ENCODE assay signal across 15 cellular contexts in the genomic region with DNA sequence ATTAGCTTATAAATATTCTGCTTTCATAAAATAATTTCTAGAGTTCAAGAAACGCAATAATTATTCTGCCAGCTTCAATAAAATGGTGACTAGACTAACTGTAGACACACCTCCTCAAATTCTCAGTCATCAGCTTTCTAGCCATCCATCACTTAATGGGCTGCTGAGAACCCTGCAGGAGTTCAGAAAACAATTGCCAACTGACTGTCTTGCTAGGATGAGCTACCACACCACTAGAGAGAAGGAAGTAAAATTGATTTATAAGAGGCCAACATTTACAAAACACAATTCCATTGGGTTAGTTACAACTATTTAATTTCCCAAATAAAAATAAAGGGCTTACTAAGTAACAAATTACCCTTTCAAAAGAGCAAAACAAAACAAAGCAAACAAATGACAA.
A peak's percentile ranks its signal among the peaks of the same experiment; 100 is the strongest.
DNase-seq lines count a peak whose midpoint lies in the region; ATAC-seq, FAIRE-seq and TF ChIP-seq lines count a peak whose summit lies in the region.
"Had no signal": no experiment of that assay in that cellular context is flagged by ENCODE, and none has a peak within 500 bp of the region (broad histone marks: within the 10 kb centered on the region; RNA-seq: fewer than 3 reads in every experiment).

No MANE protein-coding gene starts in this region.

- no peaks in the 10 kb centered on the region for H3K4me1 Mint-ChIP-seq in activated CD8-positive, alpha-beta T cell treated with anti-CD3 and anti-CD28 coated beads, Interleukin-2, amount 10 ng/mL, durations not matched to agents 7 days and 5 days (ENCODE audit: low read depth)
- H3K4me1 Mint-ChIP-seq in activated naive CD8-positive, alpha-beta T cell treated with anti-CD3 and anti-CD28 coated beads for 36 hours = no peaks in the 10 kb centered on the region

- no peak overlapping the region for H4K8ac ChIP-seq in mesenchymal stem cell (ENCODE audit: low read length)

- H2AK5ac ChIP-seq in mesenchymal stem cell (ENCODE audit: low read length, severe bottlenecking) = no peak overlapping the region

- no peak overlapping the region for H3K18ac ChIP-seq in mesenchymal stem cell (ENCODE audit: low read depth in 1 of 2, low read length in 2 of 2)

- H3K36me3 Mint-ChIP-seq in activated CD8-positive, alpha-beta T cell treated with anti-CD3 and anti-CD28 coated beads, Interleukin-2, amount 10 ng/mL, durations not matched to agents 7 days and 5 days (ENCODE audit: low read depth) = no peaks in the 10 kb centered on the region
- H3K36me3 Mint-ChIP-seq in activated naive CD8-positive, alpha-beta T cell treated with anti-CD3 and anti-CD28 coated beads for 36 hours = no peaks in the 10 kb centered on the region

- no peak overlapping the region for H2BK5ac ChIP-seq in mesenchymal stem cell (ENCODE audit: low read depth, low read length, poor library complexity, severe bottlenecking)

- no peak overlapping the region for H2AFZ ChIP-seq in mesenchymal stem cell (ENCODE audit: low read depth, low read length)

- H3K27me3 ChIP-seq in AG04450 (ENCODE audit: control insufficient read depth, insufficient read depth, low read length) (no peaks in the 10 kb centered on the region), bronchial epithelial cell (ENCODE audit: control insufficient read depth, insufficient read depth, low read length) (no peaks in the 10 kb centered on the region), mesenchymal stem cell (ENCODE audit: control insufficient read depth in 1 of 2, insufficient read depth in 1 of 2, low read length in 2 of 2) (no peaks in the 10 kb centered on the region)

- peak overlapping the region; percentile 88 for H3K9ac ChIP-seq in mesenchymal stem cell (ENCODE audit: low read length)

- H3K23ac ChIP-seq in mesenchymal stem cell (ENCODE audit: low read length in 2 of 2) = no peak overlapping the region

- H3K27me3 Mint-ChIP-seq in activated CD8-positive, alpha-beta T cell treated with anti-CD3 and anti-CD28 coated beads, Interleukin-2, amount 10 ng/mL, durations not matched to agents 7 days and 5 days (ENCODE audit: low read depth) = no peaks in the 10 kb centered on the region
- H3K27me3 Mint-ChIP-seq in activated naive CD8-positive, alpha-beta T cell treated with anti-CD3 and anti-CD28 coated beads for 36 hours = no peaks in the 10 kb centered on the region

- CTCF ChIA-PET in AG04450 (lab: Charles Lee) = no interaction called here
- CTCF ChIA-PET in activated CD8-positive, alpha-beta T cell treated with anti-CD3 and anti-CD28 coated beads, Interleukin-2, amount 10 ng/mL, durations not matched to agents 7 days and 5 days (lab: Charles Lee) = no interaction called here

- DNase-seq in AG04450 (ENCODE audit: low read depth, low spot score) (no peak), HT1080 (ENCODE audit: low read depth) (peak; percentile 6), bronchial epithelial cell (ENCODE audit: low read depth) (peak; percentile 0), mesenchymal stem cell (peak; percentile 33), OCI-M2 (lab: John Stamatoyannopoulos, UW; ENCODE audit: unreplicated experiment) (no peak), HT-29 (ENCODE audit: low spot score) (no peak)
- no peak for DNase-seq in activated CD8-positive, alpha-beta T cell treated with anti-CD3 and anti-CD28 coated beads, Interleukin-2, amount 10 ng/mL, durations not matched to agents 7 days and 5 days
- no peak for DNase-seq in activated naive CD8-positive, alpha-beta T cell treated with anti-CD3 and anti-CD28 coated beads for 36 hours
- DNase-seq: aorta; dorsolateral prefrontal cortex; H9; NCI-H2029; NCI-H748 treated with DMSO at 0.1 percent for 48 hours; stimulated activated naive CD4-positive, alpha-beta T cell; T1000 had no signal

- H3K9me3 Mint-ChIP-seq in activated CD8-positive, alpha-beta T cell treated with anti-CD3 and anti-CD28 coated beads, Interleukin-2, amount 10 ng/mL, durations not matched to agents 7 days and 5 days (ENCODE audit: insufficient read depth) = peaks cover 3% of the 10 kb centered on the region
- peaks cover 11% of the 10 kb centered on the region for H3K9me3 Mint-ChIP-seq in activated naive CD8-positive, alpha-beta T cell treated with anti-CD3 and anti-CD28 coated beads for 36 hours

- H2BK12ac ChIP-seq in mesenchymal stem cell (ENCODE audit: low read length in 2 of 2) = no peak overlapping the region

- FAIRE-seq in bronchial epithelial cell (lab: Jason Lieb, UNC) = no peak

- H3K4me3 ChIP-seq in AG04450 (ENCODE audit: low read depth, low read length) = no peak overlapping the region
- no peak overlapping the region for H3K4me3 ChIP-seq in bronchial epithelial cell (ENCODE audit: low read depth, low read length)
- H3K4me3 ChIP-seq in mesenchymal stem cell (ENCODE audit: insufficient read depth in 1 of 2, low read depth in 1 of 2, low read length in 2 of 2) = no peak overlapping the region
- H3K4me3 ChIP-seq: dorsolateral prefrontal cortex had no signal

- no peak overlapping the region for H2BK120ac ChIP-seq in mesenchymal stem cell (ENCODE audit: low read depth, low read length)

- H3K27ac ChIP-seq in AG04450 (ENCODE audit: low read depth, low read length) (peak overlapping the region; percentile 76), mesenchymal stem cell (ENCODE audit: low read length, poor library complexity, severe bottlenecking) (peak overlapping the region; percentile 62)
- H3K27ac ChIP-seq: dorsolateral prefrontal cortex had no signal

- H3K79me1 ChIP-seq in mesenchymal stem cell (replicated peaks; ENCODE audit: low read length, poor library complexity, severe bottlenecking) = no peaks in the 10 kb centered on the region

- no peak overlapping the region for H3K4me3 Mint-ChIP-seq in activated CD8-positive, alpha-beta T cell treated with anti-CD3 and anti-CD28 coated beads, Interleukin-2, amount 10 ng/mL, durations not matched to agents 7 days and 5 days
- no peak overlapping the region for H3K4me3 Mint-ChIP-seq in activated naive CD8-positive, alpha-beta T cell treated with anti-CD3 and anti-CD28 coated beads for 36 hours
- H3K4me3 Mint-ChIP-seq: H9 had no signal

- H3K4me1 ChIP-seq in mesenchymal stem cell (ENCODE audit: control insufficient read depth, insufficient read depth, low read depth, low read length) = no peaks in the 10 kb centered on the region

- 97% methylated on average over 1 of the region's 1 CpG for WGBS in mesenchymal stem cell

- H3K4me2 ChIP-seq in mesenchymal stem cell (ENCODE audit: low read length, poor library complexity, severe bottlenecking) = no peak overlapping the region

- H3K36me3 ChIP-seq in bronchial epithelial cell (ENCODE audit: control insufficient read depth, insufficient read depth, low read length) (no peaks in the 10 kb centered on the region), mesenchymal stem cell (ENCODE audit: control insufficient read depth in 1 of 2, insufficient read depth in 2 of 2, low read depth in 1 of 2, low read length in 2 of 2) (no peaks in the 10 kb centered on the region)

- no peak overlapping the region for H4K91ac ChIP-seq in mesenchymal stem cell (ENCODE audit: low read length)

- no peak overlapping the region for H3K14ac ChIP-seq in mesenchymal stem cell (ENCODE audit: low read length in 2 of 2)

- TF ChIP-seq CTCF in AG04450 (IDR thresholded peaks at IDR 0.05; ENCODE audit: low read depth, low read length) (no peak), bronchial epithelial cell (IDR thresholded peaks at IDR 0.05; ENCODE audit: insufficient read depth, low read length, severe bottlenecking) (no peak)

- no peak overlapping the region for H3K27ac Mint-ChIP-seq in activated CD8-positive, alpha-beta T cell treated with anti-CD3 and anti-CD28 coated beads, Interleukin-2, amount 10 ng/mL, durations not matched to agents 7 days and 5 days
- no peak overlapping the region for H3K27ac Mint-ChIP-seq in activated naive CD8-positive, alpha-beta T cell treated with anti-CD3 and anti-CD28 coated beads for 36 hours
- H3K27ac Mint-ChIP-seq: H9 had no signal

- POLR2A ChIA-PET in AG04450 (lab: Yijun Ruan, JAX) = interaction anchor here (1.1 to 1.6 kb wide), 2 partner anchors 82 to 130 kb away, joined by 5 to 8 read pairs; no protein-coding TSS in a partner anchor
- POLR2A ChIA-PET in activated CD8-positive, alpha-beta T cell treated with anti-CD3 and anti-CD28 coated beads, Interleukin-2, amount 10 ng/mL, durations not matched to agents 7 days and 5 days (lab: Charles Lee) = no interaction called here

- H3K4ac ChIP-seq in mesenchymal stem cell (ENCODE audit: low read depth in 1 of 2, low read length in 2 of 2) = no peak overlapping the region

- no peak for ATAC-seq in activated CD8-positive, alpha-beta T cell treated with anti-CD3 and anti-CD28 coated beads, Interleukin-2, amount 10 ng/mL, durations not matched to agents 7 days and 5 days

- H3K9me3 ChIP-seq in AG04450 (ENCODE audit: control insufficient read depth, insufficient read depth, low read length) (peaks cover 4% of the 10 kb centered on the region; the same call in 1 of the 2 replicates), mesenchymal stem cell (ENCODE audit: control insufficient read depth, low read length) (peaks cover 10% of the 10 kb centered on the region)

- no peak overlapping the region for H2BK15ac ChIP-seq in mesenchymal stem cell (ENCODE audit: low read depth, poor library complexity, severe bottlenecking)

Comparison
In these comparisons a context has a peak if more than half of its experiments do, and no peak if none do; other contexts are left out.
1. DNase-seq: peak in HT1080 (single experiment), bronchial epithelial cell (single experiment) and mesenchymal stem cell (single experiment); none in AG04450 (single experiment), activated CD8-positive, alpha-beta T cell treated with anti-CD3 and anti-CD28 coated beads, Interleukin-2, amount 10 ng/mL, durations not matched to agents 7 days and 5 days (single experiment), OCI-M2 (single experiment), HT-29 (single experiment) and activated naive CD8-positive, alpha-beta T cell treated with anti-CD3 and anti-CD28 coated beads for 36 hours (single experiment).